9 cellular contexts compared by ENCODE assay signal in the genomic region with DNA sequence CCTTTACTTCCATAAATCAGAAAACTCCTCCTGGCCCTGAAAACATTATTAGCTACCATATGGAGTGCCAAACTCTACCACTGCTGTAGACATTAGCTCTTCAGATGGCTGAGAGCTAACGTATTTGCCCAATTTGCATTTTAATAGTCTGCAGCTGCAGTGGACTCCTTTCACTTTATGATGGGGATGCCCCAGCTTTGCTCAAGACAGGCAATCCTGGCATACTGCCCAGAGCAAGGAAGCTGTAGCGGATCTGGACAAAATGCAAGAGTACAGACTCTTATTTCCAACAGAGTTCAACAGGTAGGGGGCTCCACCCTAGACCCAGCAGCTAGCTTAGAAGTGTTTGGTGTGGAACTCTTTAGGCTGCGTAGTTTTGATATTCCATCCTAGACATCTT.
A peak's percentile ranks its signal among the peaks of the same experiment; 100 is the strongest.
DNase-seq lines count a peak whose midpoint lies in the region; ATAC-seq, FAIRE-seq and TF ChIP-seq lines count a peak whose summit lies in the region.
"Had no signal": no experiment of that assay in that cellular context is flagged by ENCODE, and none has a peak within 500 bp of the region (broad histone marks: within the 10 kb centered on the region; RNA-seq: fewer than 3 reads in every experiment).

No MANE protein-coding gene starts in this region.

- no peaks in the 10 kb centered on the region for H3K4me1 ChIP-seq in kidney (ENCODE audit: control insufficient read depth in 1 of 2, insufficient read depth in 1 of 2, low read depth in 1 of 2, low read length in 2 of 2)

- POLR2A ChIA-PET in AG04449 (lab: Yijun Ruan, JAX): no interaction called here

- TF ChIP-seq CTCF in AG04449 (IDR thresholded peaks at IDR 0.05; ENCODE audit: insufficient read depth, low read length, missing control alignments): no peak
- no peak for TF ChIP-seq CTCF in kidney (IDR thresholded peaks at IDR 0.05; ENCODE audit: borderline replicate concordance, extremely low read depth, insufficient read depth)
- no peak for TF ChIP-seq CTCF in Calu3 (IDR thresholded peaks at IDR 0.05; ENCODE audit: unreplicated experiment)

- FAIRE-seq in kidney (lab: Jason Lieb, UNC): no peak
- FAIRE-seq: G401.6 had no signal

- CTCF ChIA-PET in AG04449 (lab: Yijun Ruan, JAX) (no interaction called here), Calu3 (lab: Charles Lee) (no interaction called here)

- no peak overlapping the region for H3K4me3 Mint-ChIP-seq in Calu3 (ENCODE audit: low read depth, unreplicated experiment)

- no peaks in the 10 kb centered on the region for H3K9me3 ChIP-seq in kidney (ENCODE audit: control insufficient read depth in 1 of 2, low read length in 2 of 2)

- ATAC-seq in GM19043 (IDR thresholded peaks at IDR 0.05; ENCODE audit: low read depth, unreplicated experiment) (peak; percentile 89), HG03066 (IDR thresholded peaks at IDR 0.05; ENCODE audit: low read depth, unreplicated experiment) (peak; percentile 92)

- DNase-seq in AG04449 (ENCODE audit: low read depth, low spot score): peak; percentile 54
- DNase-seq in NCI-H526 treated with DMSO at 0.1 percent for 48 hours (lab: John Stamatoyannopoulos, UW): peak; percentile 94
- DNase-seq in kidney: peak; percentile 78
- DNase-seq in globus pallidus (ENCODE audit: low spot score): no peak
- DNase-seq in HCEC 1CT: no peak
- no peak for DNase-seq in Calu3

- no peaks in the 10 kb centered on the region for H3K27me3 Mint-ChIP-seq in Calu3 (ENCODE audit: unreplicated experiment)

- intact Hi-C loops in kidney (cut with DNase I): no loop called here
- intact Hi-C loops in Calu3 (cut with micrococcal nuclease; ENCODE audit: unreplicated experiment): no loop called here

- no TSS peak for BruUV-seq in Calu3 (replicated peaks; lab: Mats Ljungman, UMichigan)

- no peaks in the 10 kb centered on the region for H3K4me1 Mint-ChIP-seq in Calu3 (ENCODE audit: low read depth, unreplicated experiment)

- no peaks in the 10 kb centered on the region for H3K9me3 Mint-ChIP-seq in Calu3 (ENCODE audit: low read depth, unreplicated experiment)

- H3K4me3 ChIP-seq in AG04449 (ENCODE audit: low read depth, low read length) (no peak overlapping the region), kidney (ENCODE audit: low read length in 2 of 2) (no peak overlapping the region)

- H3K36me3 Mint-ChIP-seq in Calu3 (ENCODE audit: insufficient read depth, unreplicated experiment): no peaks in the 10 kb centered on the region

- no peak overlapping the region for H3K27ac ChIP-seq in kidney (ENCODE audit: low read depth in 2 of 2, low read length in 2 of 2)

- H3K36me3 ChIP-seq in kidney (ENCODE audit: control insufficient read depth in 1 of 2, insufficient read depth in 2 of 2, low read length in 2 of 2): no peaks in the 10 kb centered on the region

- H3K9ac ChIP-seq in kidney (ENCODE audit: low read length in 2 of 2): no peak overlapping the region

- H3K27ac Mint-ChIP-seq in Calu3 (ENCODE audit: unreplicated experiment): no peak overlapping the region

Comparison
In these comparisons a context has a peak if more than half of its experiments do, and no peak if none do; other contexts are left out.
1. DNase-seq: peak in AG04449 (single experiment), NCI-H526 treated with DMSO at 0.1 percent for 48 hours (single experiment) and kidney (single experiment); none in globus pallidus (single experiment), HCEC 1CT (single experiment) and Calu3 (single experiment).